2 cellular contexts compared by ENCODE assay signal in the genomic region with DNA sequence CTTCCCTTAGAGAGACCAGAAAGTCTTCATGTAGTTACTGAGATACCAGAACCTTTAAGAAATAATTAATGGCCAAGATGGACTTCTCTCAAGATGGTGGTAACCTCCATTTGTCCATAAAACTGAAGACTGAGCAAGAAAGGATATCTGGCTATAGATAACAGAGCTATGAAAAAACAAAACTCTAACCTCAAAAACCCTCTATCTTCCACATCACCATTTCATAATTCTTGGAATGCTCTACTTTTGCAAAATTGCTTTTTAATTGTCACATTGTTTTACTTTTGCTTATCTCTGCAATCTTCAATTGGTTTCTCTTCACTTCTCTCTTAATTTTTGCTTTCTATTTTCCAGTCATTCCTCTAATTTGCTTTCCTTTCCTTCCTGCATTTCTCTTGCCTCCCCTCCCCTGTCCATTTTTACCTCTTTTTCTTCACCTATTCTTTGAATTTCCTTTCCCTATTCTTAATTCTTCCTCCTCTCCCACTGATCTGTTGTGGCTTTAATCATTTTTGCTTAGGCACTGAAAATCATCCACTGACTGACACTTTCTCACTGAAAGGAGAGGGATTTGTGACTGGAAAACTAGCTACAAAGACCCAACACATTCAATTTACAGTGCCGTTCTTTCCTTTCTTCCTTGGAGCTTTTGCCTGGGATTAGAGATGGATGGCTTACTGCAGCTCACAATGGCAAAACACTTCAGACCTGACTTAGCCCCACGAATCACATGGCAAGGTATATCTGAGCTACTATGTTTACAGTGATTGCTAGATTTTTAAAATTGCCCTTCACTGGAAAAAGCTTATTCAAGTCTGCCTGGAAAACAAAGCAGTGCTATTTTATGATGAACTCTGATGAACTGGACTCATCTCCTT.
TF ChIP-seq lines count a peak whose summit lies in the region.

No MANE protein-coding gene starts in this region.

TF ChIP-seq in SK-N-SH, 30 proteins besides CTCF, POLR2A, EP300 and RAD21 (continued from another document):
- TF ChIP-seq RCOR1 (IDR thresholded peaks at IDR 0.05; ENCODE audit: low read length) (no peak), ZBTB33 (IDR thresholded peaks at IDR 0.05; ENCODE audit: borderline replicate concordance, low read depth) (no peak), FOXM1 (IDR thresholded peaks at IDR 0.05; ENCODE audit: low read depth) (no peak), RXRA (IDR thresholded peaks at IDR 0.05; ENCODE audit: borderline replicate concordance, low read depth) (no peak), POLR2AphosphoS5 (IDR thresholded peaks at IDR 0.05; ENCODE audit: low read depth, low read length) (no peak), MXI1 (IDR thresholded peaks at IDR 0.05; ENCODE audit: low read depth, low read length) (no peak), GATA2 (CRISPR knock-in tag; IDR thresholded peaks at IDR 0.05) (no peak), GABPA (IDR thresholded peaks at IDR 0.05; ENCODE audit: low read depth) (no peak), IRF3 (IDR thresholded peaks at IDR 0.05; ENCODE audit: low read depth, low read length) (no peak), MEF2A (IDR thresholded peaks at IDR 0.05; ENCODE audit: borderline replicate concordance, low read depth) (no peak), NRF1 (IDR thresholded peaks at IDR 0.05; ENCODE audit: low read depth, low read length) (no peak), SIN3A (IDR thresholded peaks at IDR 0.05; ENCODE audit: borderline replicate concordance, low read depth, low read length) (no peak), TCF12 (IDR thresholded peaks at IDR 0.05) (no peak)

TF ChIP-seq in SK-N-SH treated with all-trans-retinoic acid at 6 μM for 48 hours, 23 proteins besides CTCF, POLR2A, EP300 and RAD21 (continued from another document):
- TF ChIP-seq PPARA (CRISPR knock-in tag; IDR thresholded peaks at IDR 0.05; ENCODE audit: borderline replicate concordance): no peak
- TF ChIP-seq CSDC2 (CRISPR knock-in tag; IDR thresholded peaks at IDR 0.05): no peak
- TF ChIP-seq, protein P1, sequence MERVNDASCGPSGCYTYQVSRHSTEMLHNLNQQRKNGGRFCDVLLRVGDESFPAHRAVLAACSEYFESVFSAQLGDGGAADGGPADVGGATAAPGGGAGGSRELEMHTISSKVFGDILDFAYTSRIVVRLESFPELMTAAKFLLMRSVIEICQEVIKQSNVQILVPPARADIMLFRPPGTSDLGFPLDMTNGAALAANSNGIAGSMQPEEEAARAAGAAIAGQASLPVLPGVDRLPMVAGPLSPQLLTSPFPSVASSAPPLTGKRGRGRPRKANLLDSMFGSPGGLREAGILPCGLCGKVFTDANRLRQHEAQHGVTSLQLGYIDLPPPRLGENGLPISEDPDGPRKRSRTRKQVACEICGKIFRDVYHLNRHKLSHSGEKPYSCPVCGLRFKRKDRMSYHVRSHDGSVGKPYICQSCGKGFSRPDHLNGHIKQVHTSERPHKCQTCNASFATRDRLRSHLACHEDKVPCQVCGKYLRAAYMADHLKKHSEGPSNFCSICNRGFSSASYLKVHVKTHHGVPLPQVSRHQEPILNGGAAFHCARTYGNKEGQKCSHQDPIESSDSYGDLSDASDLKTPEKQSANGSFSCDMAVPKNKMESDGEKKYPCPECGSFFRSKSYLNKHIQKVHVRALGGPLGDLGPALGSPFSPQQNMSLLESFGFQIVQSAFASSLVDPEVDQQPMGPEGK (CRISPR knock-in tag; IDR thresholded peaks at IDR 0.05; ENCODE audit: borderline replicate concordance): no peak
- TF ChIP-seq ZNF565 (CRISPR knock-in tag; conservative IDR thresholded peaks at IDR 0.05; ENCODE audit: low read depth): no peak
- no peak for TF ChIP-seq ZC3H10 (CRISPR knock-in tag; IDR thresholded peaks at IDR 0.05)
- TF ChIP-seq ZFP3 (CRISPR knock-in tag; IDR thresholded peaks at IDR 0.05): no peak
- TF ChIP-seq TSHZ2 (CRISPR knock-in tag; IDR thresholded peaks at IDR 0.05): no peak
TF ChIP-seq in SK-N-SH treated with all-trans-retinoic acid at 6 μM for 48 hours: peak in this region for 0.
